In the genomic region with DNA sequence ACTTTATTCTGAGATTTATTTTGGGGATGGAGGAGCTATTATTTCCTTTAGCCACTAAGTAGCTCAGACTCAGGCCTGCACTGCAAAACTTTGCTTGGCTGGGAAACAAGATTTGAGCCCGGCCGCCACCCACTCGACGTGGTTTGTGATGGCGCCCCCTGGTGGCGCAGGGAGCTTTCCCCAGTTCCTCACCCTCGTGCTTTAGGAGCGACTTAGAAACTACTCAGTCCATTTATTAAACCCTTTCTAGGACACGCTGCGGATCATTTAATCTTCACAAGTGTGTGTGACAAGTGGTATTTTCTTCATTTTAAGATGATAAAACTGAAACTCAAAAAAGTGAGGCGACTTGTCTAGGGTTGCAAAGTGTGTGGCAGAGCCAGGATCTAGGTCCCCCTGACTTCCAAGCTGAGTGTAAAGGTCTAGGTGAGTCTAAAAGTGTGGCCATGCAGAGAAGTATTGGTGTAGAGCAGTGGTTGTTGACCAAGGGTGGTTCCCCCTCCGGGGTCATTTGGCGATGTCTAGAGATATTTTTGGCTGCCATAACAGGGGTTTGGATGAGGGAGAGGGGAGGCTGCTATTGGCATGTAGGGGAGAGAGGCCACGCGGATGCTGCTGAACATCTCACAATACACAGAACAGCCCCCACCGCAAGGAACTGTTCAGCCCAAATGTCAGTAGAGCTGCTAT, we compare ENCODE assay signal across 8 cellular contexts. TPM values are rescaled to one million over a fixed set of nuclear protein-coding genes. Genes with fewer than 3 reads are reported as not detected.
DNase-seq lines count a peak whose midpoint lies in the region; ATAC-seq, FAIRE-seq and TF ChIP-seq lines count a peak whose summit lies in the region.

No MANE protein-coding gene starts in this region.

- no peaks in the 10 kb centered on the region for H4K20me1 ChIP-seq in KMS-11 (ENCODE audit: insufficient read depth)

- H3K4me3 Mint-ChIP-seq in T-helper 17 cell: peak overlapping the region; percentile 88

- H3K36me3 Mint-ChIP-seq in T-helper 17 cell (ENCODE audit: low read depth): no peaks in the 10 kb centered on the region

- intact Hi-C loops in left ventricle myocardium superior (cut with micrococcal nuclease): no loop called here

- H3K27ac Mint-ChIP-seq in T-helper 17 cell: peak overlapping the region; percentile 88

- H3K27me3 ChIP-seq in KMS-11 (ENCODE audit: insufficient read depth, low read depth): no peaks in the 10 kb centered on the region
- H3K27me3 ChIP-seq in small intestine (ENCODE audit: control insufficient read depth in 2 of 2, insufficient read depth in 2 of 2, low read length in 2 of 2): no peaks in the 10 kb centered on the region

- DNase-seq in EH (ENCODE audit: low read depth): peak; percentile 66
- peak; percentile 64 to 83 (median 79) for DNase-seq in T-helper 17 cell
- DNase-seq in activated naive CD8-positive, alpha-beta T cell treated with anti-CD3 and anti-CD28 coated beads, Interleukin-2, amount 50 U/mL, for 16 hours (ENCODE audit: low read depth, low spot score): peak; percentile 67
- DNase-seq in left ventricle myocardium superior: peak; percentile 87
- peak; percentile 74 for DNase-seq in small intestine
- no peak for DNase-seq in occipital lobe (lab: John Stamatoyannopoulos, UW)

- H3K27ac ChIP-seq in KMS-11 (no peak overlapping the region), small intestine (ENCODE audit: low read depth in 1 of 2, low read length in 1 of 2) (no peak overlapping the region)

- 26 to 32% (median 28%) methylated on average over 16 of the region's 16 CpGs for WGBS in small intestine, 3 donors

- ATAC-seq in T-helper 17 cell (peak; percentile 61), left ventricle myocardium superior (peak; percentile 71), HG02798 (IDR thresholded peaks at IDR 0.05; ENCODE audit: poor library complexity, unreplicated experiment) (no peak)

- no peak overlapping the region for H2AFZ ChIP-seq in KMS-11 (ENCODE audit: low read depth)

- H3K4me1 ChIP-seq in KMS-11 (ENCODE audit: low read depth, poor library complexity, severe bottlenecking) (no peaks in the 10 kb centered on the region), small intestine (ENCODE audit: control insufficient read depth in 2 of 2, insufficient read depth in 1 of 2, low read depth in 1 of 2, low read length in 1 of 2) (peaks cover 0 to 2% of the 10 kb centered on the region in 2 donors)

- no peak overlapping the region for H3K4me3 ChIP-seq in KMS-11 (IDR thresholded peaks at IDR 0.05; ENCODE audit: insufficient read depth, low read depth, low read length)
- H3K4me3 ChIP-seq in small intestine (ENCODE audit: low read depth in 1 of 2, low read length in 2 of 2): no peak overlapping the region

- no peaks in the 10 kb centered on the region for H3K27me3 Mint-ChIP-seq in T-helper 17 cell

- FAIRE-seq in small intestine (lab: Jason Lieb, UNC): no peak

- TF ChIP-seq CTCF in KMS-11 (conservative IDR thresholded peaks at IDR 0.05; ENCODE audit: low read depth, low read length): peak; percentile 99

- H3K9me3 ChIP-seq in T-helper 17 cell (ENCODE audit: control insufficient read depth, low read length, poor library complexity, severe bottlenecking) (no peaks in the 10 kb centered on the region), small intestine (ENCODE audit: control insufficient read depth, low read depth) (no peaks in the 10 kb centered on the region)

- H3K79me2 ChIP-seq in KMS-11 (ENCODE audit: insufficient read depth, low read depth): no peaks in the 10 kb centered on the region

- no peak overlapping the region for H3K4me2 ChIP-seq in KMS-11

- no peak overlapping the region for H3K9ac ChIP-seq in KMS-11

- H3K36me3 ChIP-seq in KMS-11 (ENCODE audit: insufficient read depth) (no peaks in the 10 kb centered on the region), small intestine (ENCODE audit: control insufficient read depth in 2 of 2, insufficient read depth in 2 of 2, low read length in 2 of 2) (no peaks in the 10 kb centered on the region)

- H3K4me1 Mint-ChIP-seq in T-helper 17 cell: peaks cover 37% of the 10 kb centered on the region

RNA-seq across cellular contexts. Expression of a gene that starts 2.2 kb away (rescaled TPM):
- total RNA-seq in T-helper 17 cell: not detected
- not detected for total RNA-seq in left ventricle myocardium superior
- 1 to 10 TPM in 2 of 3 donors, under 1 TPM in 1; 0.70 to 1.6 (median 1.1) TPM for polyA plus RNA-seq in small intestine
- 0.31 TPM for total RNA-seq in occipital lobe

RNA-seq across cellular contexts. Expression of a gene that starts 13.3 kb away (rescaled TPM):
- total RNA-seq in T-helper 17 cell (10 to 100 TPM; 14.5 to 16.9 TPM), left ventricle myocardium superior (41.0 TPM), occipital lobe (9.2 TPM)
- 10 to 100 TPM; 10.1 to 40.2 (median 17.3) TPM for polyA plus RNA-seq in small intestine

RNA-seq across cellular contexts. Expression of a gene that starts 50.4 kb away (rescaled TPM):
- not detected for total RNA-seq in T-helper 17 cell
- 0.55 TPM for total RNA-seq in left ventricle myocardium superior
- polyA plus RNA-seq in small intestine: 1 to 10 TPM; 5.8 to 10.0 (median 8.1) TPM
- not detected for total RNA-seq in occipital lobe
